In genomic region chr2:110742412-110742811, GRCh38 we compare ENCODE assay signal across 34 cellular contexts. TPM values are rescaled to one million over a fixed set of nuclear protein-coding genes. Genes with fewer than 3 reads are reported as not detected.
"Had no signal": no experiment of that assay in that cellular context is flagged by ENCODE, and none has a peak within 500 bp of the region (broad histone marks: within the 10 kb centered on the region; RNA-seq: fewer than 3 reads in every experiment).

No MANE protein-coding gene starts in this region.

- H3K4me1 ChIP-seq: adrenal gland, body of pancreas, esophagus squamous epithelium, gastroesophageal sphincter had no signal

- H3K4me3 ChIP-seq: adrenal gland, body of pancreas, esophagus squamous epithelium, gastroesophageal sphincter had no signal

- ATAC-seq: activated naive CD8-positive, alpha-beta T cell treated with anti-CD3 and anti-CD28 coated beads, Interleukin-2, amount 50 U/mL, for 24 hours; activated T-helper 17 cell treated with anti-CD3 and anti-CD28 coated beads, Interleukin-2, amount 50 U/mL, for 72 hours; body of pancreas; effector memory CD8-positive, alpha-beta T cell; gastroesophageal sphincter; T-helper 17 cell had no signal

- DNase-seq: activated CD4-positive, alpha-beta memory T cell treated with anti-CD3 and anti-CD28 coated beads, Interleukin-2, amount 10 ng/mL, durations not matched to agents 7 days and 5 days; activated CD4-positive, alpha-beta T cell treated with anti-CD3 and anti-CD28 coated beads for 36 hours; activated CD4-positive, alpha-beta T cell treated with anti-CD3 and anti-CD28 coated beads, Interleukin-2, amount 10 ng/mL, durations not matched to agents 24 days and 14 days; activated CD4-positive, alpha-beta T cell treated with anti-CD3 and anti-CD28 coated beads, Interleukin-2, amount 50 U/mL, for 4 hours; activated CD4-positive, CD25-positive, alpha-beta regulatory T cell; activated CD4-positive, CD25-positive, alpha-beta regulatory T cell treated with anti-CD3 and anti-CD28 coated beads, Interleukin-2, amount 50 U/mL, for 72 hours; activated effector memory CD4-positive, alpha-beta T cell treated with anti-CD3 and anti-CD28 coated beads, Interleukin-2, amount 50 U/mL, for 16 hours; activated naive CD4-positive, alpha-beta T cell treated with anti-CD3 and anti-CD28 coated beads for 36 hours; activated naive CD8-positive, alpha-beta T cell treated with anti-CD3 and anti-CD28 coated beads for 36 hours; activated naive CD8-positive, alpha-beta T cell treated with anti-CD3 and anti-CD28 coated beads, Interleukin-2, amount 50 U/mL, for 24 hours; activated T-cell treated with anti-CD3 and anti-CD28 coated beads, Interleukin-2, amount 50 U/mL, for 4 hours; adrenal gland; amygdala; aorta; body of pancreas; caudate nucleus; cortex of kidney; dermis blood vessel endothelial cell; effector CD4-positive, alpha-beta T cell; effector memory CD8-positive, alpha-beta T cell; esophagus squamous epithelium; foreskin melanocyte; T-helper 1 cell; T-helper 17 cell; T1000 had no signal

- H3K27ac ChIP-seq: adrenal gland, body of pancreas, esophagus squamous epithelium, gastroesophageal sphincter had no signal

- H3K36me3 ChIP-seq: adrenal gland, esophagus squamous epithelium, gastroesophageal sphincter had no signal

- H3K9me3 Mint-ChIP-seq: activated CD4-positive, alpha-beta memory T cell treated with anti-CD3 and anti-CD28 coated beads, Interleukin-2, amount 10 ng/mL, durations not matched to agents 7 days and 5 days; activated T-helper 17 cell treated with anti-CD3 and anti-CD28 coated beads, Interleukin-2, amount 50 U/mL, for 72 hours; effector memory CD8-positive, alpha-beta T cell had no signal

- H3K27ac Mint-ChIP-seq: activated CD4-positive, alpha-beta memory T cell treated with anti-CD3 and anti-CD28 coated beads, Interleukin-2, amount 10 ng/mL, durations not matched to agents 7 days and 5 days; activated CD4-positive, alpha-beta T cell treated with anti-CD3 and anti-CD28 coated beads for 36 hours; activated CD4-positive, alpha-beta T cell treated with anti-CD3 and anti-CD28 coated beads, Interleukin-2, amount 10 ng/mL, durations not matched to agents 24 days and 14 days; activated naive CD4-positive, alpha-beta T cell treated with anti-CD3 and anti-CD28 coated beads for 36 hours; activated naive CD4-positive, alpha-beta T cell treated with anti-CD3 and anti-CD28 coated beads, Interleukin-2, amount 50 U/mL, for 24 hours; activated naive CD8-positive, alpha-beta T cell treated with anti-CD3 and anti-CD28 coated beads for 36 hours; activated naive CD8-positive, alpha-beta T cell treated with anti-CD3 and anti-CD28 coated beads, Interleukin-2, amount 50 U/mL, for 24 hours; activated T-helper 17 cell treated with anti-CD3 and anti-CD28 coated beads, Interleukin-2, amount 50 U/mL, for 72 hours; effector memory CD8-positive, alpha-beta T cell; T-helper 17 cell had no signal

- H3K4me1 Mint-ChIP-seq: activated naive CD4-positive, alpha-beta T cell treated with anti-CD3 and anti-CD28 coated beads, Interleukin-2, amount 50 U/mL, for 24 hours; activated T-helper 17 cell treated with anti-CD3 and anti-CD28 coated beads, Interleukin-2, amount 50 U/mL, for 72 hours; T-helper 17 cell had no signal

- H3K27me3 ChIP-seq: body of pancreas had no signal

- H3K9me3 ChIP-seq: adrenal gland, body of pancreas had no signal

- FAIRE-seq: colon had no signal

- H3K4me3 Mint-ChIP-seq: activated CD4-positive, alpha-beta memory T cell treated with anti-CD3 and anti-CD28 coated beads, Interleukin-2, amount 10 ng/mL, durations not matched to agents 7 days and 5 days; activated CD4-positive, alpha-beta T cell treated with anti-CD3 and anti-CD28 coated beads for 36 hours; activated naive CD4-positive, alpha-beta T cell treated with anti-CD3 and anti-CD28 coated beads for 36 hours; activated naive CD4-positive, alpha-beta T cell treated with anti-CD3 and anti-CD28 coated beads, Interleukin-2, amount 50 U/mL, for 24 hours; activated naive CD8-positive, alpha-beta T cell treated with anti-CD3 and anti-CD28 coated beads for 36 hours; activated naive CD8-positive, alpha-beta T cell treated with anti-CD3 and anti-CD28 coated beads, Interleukin-2, amount 50 U/mL, for 24 hours; activated T-cell treated with anti-CD3 and anti-CD28 coated beads, Interleukin-2, amount 50 U/mL, for 4 hours; activated T-helper 17 cell treated with anti-CD3 and anti-CD28 coated beads, Interleukin-2, amount 50 U/mL, for 72 hours; effector memory CD8-positive, alpha-beta T cell; T-helper 17 cell had no signal

RNA-seq across cellular contexts. Expression of gene ACOXL, which starts 10.0 kb away (rescaled TPM):
- total RNA-seq: activated naive CD4-positive, alpha-beta T cell treated with anti-CD3 and anti-CD28 coated beads for 36 hours; activated naive CD8-positive, alpha-beta T cell treated with anti-CD3 and anti-CD28 coated beads for 36 hours; aorta; chondrocyte; dermis blood vessel endothelial cell; esophagus squamous epithelium; fibroblast of lung; fibroblast of villous mesenchyme; gastroesophageal sphincter; glomerular endothelial cell; T-helper 17 cell had no signal
- polyA plus RNA-seq: esophagus, fibroblast of lung had no signal
